In the genomic region with DNA sequence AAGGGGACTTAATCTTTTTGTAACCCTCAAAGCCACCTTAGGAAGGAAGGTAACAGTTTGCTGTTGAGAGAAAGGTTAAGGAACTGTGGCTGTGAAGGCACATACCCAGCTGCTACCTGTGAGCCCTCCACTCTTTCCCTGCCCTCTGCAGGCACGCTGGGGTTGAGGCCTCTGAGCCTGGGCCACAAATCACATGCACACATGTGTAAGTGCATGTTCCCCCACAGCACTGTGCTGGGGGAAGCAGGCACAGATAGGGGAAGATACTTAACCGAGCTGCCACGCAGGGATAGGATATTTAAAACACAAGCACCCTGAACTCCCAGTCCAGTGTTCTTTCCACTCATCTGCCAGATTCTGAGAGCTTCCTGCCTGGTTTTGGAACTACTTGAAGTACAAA, we compare ENCODE assay signal across 18 cellular contexts. TPM values are rescaled to one million over a fixed set of nuclear protein-coding genes. Genes with fewer than 3 reads are reported as not detected.
A peak's percentile ranks its signal among the peaks of the same experiment; 100 is the strongest.
DNase-seq lines count a peak whose midpoint lies in the region; ATAC-seq and TF ChIP-seq lines count a peak whose summit lies in the region.
"Had no signal": no experiment of that assay in that cellular context is flagged by ENCODE, and none has a peak within 500 bp of the region (broad histone marks: within the 10 kb centered on the region; RNA-seq: fewer than 3 reads in every experiment).

No MANE protein-coding gene starts in this region.

- H3K27ac ChIP-seq in IMR-90 (ENCODE audit: insufficient read depth, low read length), result no peak overlapping the region
- H3K27ac ChIP-seq: dorsolateral prefrontal cortex, lower lobe of right lung had no signal

- no peak overlapping the region for H2AK5ac ChIP-seq in IMR-90 (ENCODE audit: low read depth, low read length)

- H3K4me1 Mint-ChIP-seq in activated T-cell treated with anti-CD3 and anti-CD28 coated beads, Interleukin-2, amount 50 U/mL, for 72 hours (ENCODE audit: low read depth), result peaks cover 64% of the 10 kb centered on the region
- peaks cover 53 to 54% of the 10 kb centered on the region in 2 donors for H3K4me1 Mint-ChIP-seq in effector memory CD8-positive, alpha-beta T cell (ENCODE audit: low read depth in 2 of 2)
- peaks cover 30% of the 10 kb centered on the region for H3K4me1 Mint-ChIP-seq in progenitor cell of endocrine pancreas (ENCODE audit: low read depth)

- H3K18ac ChIP-seq in IMR-90 (ENCODE audit: low read depth, low read length), result no peak overlapping the region

- no peak overlapping the region for H3K4ac ChIP-seq in IMR-90 (ENCODE audit: low read depth, low read length)

- ATAC-seq in activated T-cell treated with anti-CD3 and anti-CD28 coated beads, Interleukin-2, amount 50 U/mL, for 72 hours (replicated peaks in 1 of 2), result no peak
- ATAC-seq in IMR-90 (ENCODE audit: low read depth), result no peak
- no peak for ATAC-seq in effector memory CD8-positive, alpha-beta T cell (replicated peaks)
- ATAC-seq: esophagus mucosa had no signal

- H3K36me3 ChIP-seq in IMR-90 (ENCODE audit: control insufficient read depth, insufficient read depth, low read length), result no peaks in the 10 kb centered on the region
- H3K36me3 ChIP-seq: lower lobe of right lung had no signal

- POLR2A ChIA-PET in IMR-90 (lab: Charles Lee; ENCODE audit: unreplicated experiment), result no interaction called here
- POLR2A ChIA-PET in GM10248 (lab: Yijun Ruan, JAX), result no interaction called here

- H2AFZ ChIP-seq in IMR-90 (replicated peaks; ENCODE audit: low read length, poor library complexity), result peak overlapping the region; percentile 56

- no peak overlapping the region for H3K4me3 ChIP-seq in IMR-90 (ENCODE audit: insufficient read depth, low read depth, low read length)
- H3K4me3 ChIP-seq: dorsolateral prefrontal cortex, lower lobe of right lung had no signal

- H4K20me1 ChIP-seq in IMR-90 (ENCODE audit: insufficient read depth, low read length), result peaks cover 91% of the 10 kb centered on the region

- no peaks in the 10 kb centered on the region for H3K9me3 ChIP-seq in IMR-90 (ENCODE audit: control insufficient read depth, insufficient read depth, low read length)
- H3K9me3 ChIP-seq: lower lobe of right lung had no signal

- H2AK9ac ChIP-seq in IMR-90 (replicated peaks; ENCODE audit: low read depth, low read length, poor library complexity), result no peak overlapping the region

- no peak overlapping the region for H2BK5ac ChIP-seq in IMR-90 (ENCODE audit: low read depth, low read length, poor library complexity, severe bottlenecking)

- H3K27ac Mint-ChIP-seq in activated T-cell treated with anti-CD3 and anti-CD28 coated beads, Interleukin-2, amount 50 U/mL, for 72 hours, result peak overlapping the region; percentile 60
- peak overlapping the region; percentile 69 to 78 for H3K27ac Mint-ChIP-seq in effector memory CD8-positive, alpha-beta T cell
- peak overlapping the region; percentile 69 for H3K27ac Mint-ChIP-seq in progenitor cell of endocrine pancreas

- H3K9me3 Mint-ChIP-seq in activated T-cell treated with anti-CD3 and anti-CD28 coated beads, Interleukin-2, amount 50 U/mL, for 72 hours, result no peaks in the 10 kb centered on the region
- H3K9me3 Mint-ChIP-seq in effector memory CD8-positive, alpha-beta T cell, result no peaks in the 10 kb centered on the region
- H3K9me3 Mint-ChIP-seq in progenitor cell of endocrine pancreas (ENCODE audit: low read depth), result no peaks in the 10 kb centered on the region
- H3K9me3 Mint-ChIP-seq: brain, naive B cell had no signal

- H3K56ac ChIP-seq in IMR-90 (ENCODE audit: extremely low read depth, insufficient read depth, low read length), result no peak overlapping the region

- no peak overlapping the region for H2BK120ac ChIP-seq in IMR-90 (ENCODE audit: low read depth, low read length)

- no peaks in the 10 kb centered on the region for H3K27me3 Mint-ChIP-seq in activated T-cell treated with anti-CD3 and anti-CD28 coated beads, Interleukin-2, amount 50 U/mL, for 72 hours (ENCODE audit: low read depth)
- no peaks in the 10 kb centered on the region for H3K27me3 Mint-ChIP-seq in effector memory CD8-positive, alpha-beta T cell
- no peaks in the 10 kb centered on the region for H3K27me3 Mint-ChIP-seq in progenitor cell of endocrine pancreas
- H3K27me3 Mint-ChIP-seq: brain, naive B cell had no signal

- no peak for TF ChIP-seq POLR2A in IMR-90 (IDR thresholded peaks at IDR 0.05; ENCODE audit: low read depth, low read length)

- H2BK15ac ChIP-seq in IMR-90 (ENCODE audit: low read depth, low read length), result no peak overlapping the region

- DNase-seq in activated T-cell treated with anti-CD3 and anti-CD28 coated beads, Interleukin-2, amount 50 U/mL, for 72 hours, result no peak
- no peak for DNase-seq in activated T-cell treated with anti-CD3 and anti-CD28 coated beads, Interleukin-2, amount 50 U/mL, for 48 hours
- DNase-seq in IMR-90 (no peak), progenitor cell of endocrine pancreas (ENCODE audit: low spot score, unreplicated experiment) (no peak), ACHN (no peak), posterior cingulate gyrus (no peak), GM10248 (ENCODE audit: extremely low spot score) (no peak)
- no peak for DNase-seq in effector memory CD8-positive, alpha-beta T cell
- DNase-seq: activated naive CD4-positive, alpha-beta T cell treated with anti-CD3 and anti-CD28 coated beads, Interleukin-2, amount 50 U/mL, for 16 hours; dorsolateral prefrontal cortex; lower lobe of right lung; naive B cell; NCI-H1694; NCI-H446 treated with DMSO at 0.1 percent for 48 hours; SIG-M5; stimulated activated naive CD4-positive, alpha-beta T cell treated with Interleukin-2 at 50 U/mL for 16 hours had no signal

- in situ Hi-C loops in IMR-90 (cut with MboI; ENCODE audit: low sequenced_read_pairs), result no loop called here
- in situ Hi-C loops in ACHN (cut with HindIII; ENCODE audit: low pct_ligation_motif_present, low pct_unique_long_range_greater_than_20kb, low sequenced_read_pairs), result no loop called here

- peaks cover 4 to 78% of the 10 kb centered on the region in 2 experiments; a peak in 3 of 4 replicates for H3K79me1 ChIP-seq in IMR-90 (ENCODE audit: low read depth in 1 of 2, low read length in 2 of 2)

- dilution Hi-C loops in IMR-90 (cut with HindIII; ENCODE audit: low sequenced_read_pairs, unreplicated experiment), result no loop called here

- H3K9me1 ChIP-seq in IMR-90 (ENCODE audit: insufficient read depth, low read length), result peaks cover 43% of the 10 kb centered on the region

- no peak overlapping the region for H4K5ac ChIP-seq in IMR-90 (ENCODE audit: low read depth, low read length)

- H4K8ac ChIP-seq in IMR-90 (ENCODE audit: low read depth in 2 of 2, low read length in 2 of 2), result no peak overlapping the region

- peaks cover 17% of the 10 kb centered on the region for H3K4me1 ChIP-seq in IMR-90 (ENCODE audit: control insufficient read depth, insufficient read depth, low read length)

- H3K4me2 ChIP-seq in IMR-90 (ENCODE audit: low read depth, low read length), result no peak overlapping the region

- no peak overlapping the region for H3K9ac ChIP-seq in IMR-90 (ENCODE audit: low read depth, low read length)

- H3K4me3 Mint-ChIP-seq in activated T-cell treated with anti-CD3 and anti-CD28 coated beads, Interleukin-2, amount 50 U/mL, for 72 hours, result no peak overlapping the region
- H3K4me3 Mint-ChIP-seq in effector memory CD8-positive, alpha-beta T cell, result peak overlapping the region in 1 of 2 donors; percentile 21
- H3K4me3 Mint-ChIP-seq in progenitor cell of endocrine pancreas (ENCODE audit: low read depth), result no peak overlapping the region
- H3K4me3 Mint-ChIP-seq: brain, naive B cell had no signal

- no peak overlapping the region for H3K14ac ChIP-seq in IMR-90 (replicated peaks; ENCODE audit: low read depth, low read length)

- no peaks in the 10 kb centered on the region for H3K27me3 ChIP-seq in IMR-90 (ENCODE audit: control insufficient read depth, insufficient read depth, low read length)
- H3K27me3 ChIP-seq: dorsolateral prefrontal cortex had no signal

- intact Hi-C loops in IMR-90 (cut with micrococcal nuclease), result no loop called here
- intact Hi-C loops in posterior cingulate gyrus (cut with DNase I), result no loop called here

- no peak overlapping the region for H4K91ac ChIP-seq in IMR-90 (ENCODE audit: insufficient read depth, low read depth, low read length)

- H2BK20ac ChIP-seq in IMR-90 (ENCODE audit: low read depth, low read length), result no peak overlapping the region

- BruUV-seq in IMR-90 (replicated peaks; lab: Mats Ljungman, UMichigan), result no TSS peak

- no peak for TF ChIP-seq CTCF in IMR-90 (conservative IDR thresholded peaks at IDR 0.05; ENCODE audit: low read depth, low read length)
- TF ChIP-seq CTCF in progenitor cell of endocrine pancreas (IDR thresholded peaks at IDR 0.05; ENCODE audit: unreplicated experiment), result no peak
- TF ChIP-seq CTCF in GM10248 (IDR thresholded peaks at IDR 0.05; ENCODE audit: control extremely low read depth, extremely low read depth, low read depth, missing control alignments), result no peak

- no peak overlapping the region for H3K23ac ChIP-seq in IMR-90 (ENCODE audit: low read depth, low read length)

- CTCF ChIA-PET in IMR-90 (lab: Yijun Ruan, JAX), result no interaction called here
- CTCF ChIA-PET in GM10248 (lab: Yijun Ruan, JAX), result interaction anchor here (1.1 kb wide), 1 partner anchor 8 kb away, joined by 5 read pairs; no protein-coding TSS in a partner anchor

- WGBS in IMR-90 (ENCODE audit: extremely low coverage in 2 of 2, insufficient read length in 1 of 2), 2 experiments, result no CpG with 5 or more reads among the region's 3 CpGs

- TF ChIP-seq RAD21 in IMR-90 (IDR thresholded peaks at IDR 0.05; ENCODE audit: low read length), result no peak

- H3K36me3 Mint-ChIP-seq in activated T-cell treated with anti-CD3 and anti-CD28 coated beads, Interleukin-2, amount 50 U/mL, for 72 hours (ENCODE audit: insufficient read depth in 2 of 2), result peaks cover 0 to 7% of the 10 kb centered on the region in 2 donors
- H3K36me3 Mint-ChIP-seq in effector memory CD8-positive, alpha-beta T cell (ENCODE audit: insufficient read depth), result peaks cover 9% of the 10 kb centered on the region
- no peaks in the 10 kb centered on the region for H3K36me3 Mint-ChIP-seq in progenitor cell of endocrine pancreas (ENCODE audit: insufficient read depth)
- H3K36me3 Mint-ChIP-seq: naive B cell had no signal

TF ChIP-seq in IMR-90, 13 proteins besides CTCF, POLR2A, EP300 and RAD21:
- no peak for TF ChIP-seq CHD1 (IDR thresholded peaks at IDR 0.05; ENCODE audit: low read depth, low read length)
- TF ChIP-seq CEBPB (IDR thresholded peaks at IDR 0.05; ENCODE audit: low read depth, low read length), result no peak

RNA-seq across cellular contexts. Expression of a gene that starts 18.1 kb away (rescaled TPM):
- total RNA-seq in activated T-cell treated with anti-CD3 and anti-CD28 coated beads, Interleukin-2, amount 50 U/mL, for 72 hours, result 100 to 1,000 TPM; 248 to 266 TPM
- total RNA-seq in IMR-90 (2012; rRNA removed), result 41.9 and 47.3 TPM in 2 replicates
- polyA plus RNA-seq in IMR-90 (2012; rRNA removed), result 70.3 and 77.4 TPM in 2 replicates
- polyA plus RNA-seq in IMR-90 (2012; cell fraction: cytosol; rRNA removed), result 55.0 and 59.6 TPM in 2 replicates
- polyA plus RNA-seq in IMR-90 (2012; cell fraction: nucleus; rRNA removed; ENCODE audit: low replicate concordance), result 78.4 and 111 TPM in 2 replicates
- total RNA-seq in progenitor cell of endocrine pancreas, result 225 and 234 TPM in 2 replicates
